In the genomic region with DNA sequence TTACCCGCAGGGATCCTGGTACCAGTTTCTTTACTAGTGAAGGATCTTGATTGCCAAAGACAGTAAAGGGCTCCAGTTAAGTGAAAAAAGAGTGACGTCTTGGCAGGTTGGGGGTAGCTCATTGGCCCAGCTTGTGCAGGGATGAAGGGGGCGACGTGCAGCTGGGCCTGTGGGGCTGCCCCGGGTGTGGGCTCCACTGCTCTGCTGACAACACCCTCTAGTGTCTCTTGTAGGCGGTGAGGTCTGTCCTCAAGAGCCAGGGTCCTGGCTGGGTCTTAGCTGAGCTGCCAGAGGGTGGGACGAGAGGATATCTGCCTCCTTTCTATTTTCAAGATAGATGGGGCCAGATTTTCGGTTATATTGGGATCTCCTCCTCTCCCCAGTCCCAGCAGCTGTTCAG, we compare ENCODE assay signal across 27 cellular contexts. TPM values are rescaled to one million over a fixed set of nuclear protein-coding genes. Genes with fewer than 3 reads are reported as not detected.
"Had no signal": no experiment of that assay in that cellular context is flagged by ENCODE, and none has a peak within 500 bp of the region (broad histone marks: within the 10 kb centered on the region; RNA-seq: fewer than 3 reads in every experiment).

No MANE protein-coding gene starts in this region.

- H3K27ac Mint-ChIP-seq: activated B cell treated with CpG ODN at 0.5 μM for 24 hours; activated CD4-positive, alpha-beta T cell treated with anti-CD3 and anti-CD28 coated beads for 36 hours; activated naive CD8-positive, alpha-beta T cell treated with anti-CD3 and anti-CD28 coated beads for 36 hours; activated T-cell treated with anti-CD3 and anti-CD28 coated beads, Interleukin-2, amount 50 U/mL, for 24 hours; activated T-helper 17 cell treated with anti-CD3 and anti-CD28 coated beads, Interleukin-2, amount 50 U/mL, for 72 hours; mesothelial cell of epicardium; natural killer cell; progenitor cell of endocrine pancreas; type B pancreatic cell had no signal

- H3K4me1 ChIP-seq: gastrocnemius medialis, heart left ventricle, left lung, sigmoid colon, vagina had no signal

- H3K9me3 ChIP-seq: esophagus squamous epithelium, gastrocnemius medialis, heart left ventricle, left lung, sigmoid colon, thoracic aorta, vagina had no signal

- H3K27ac ChIP-seq: coronary artery, esophagus squamous epithelium, gastrocnemius medialis, heart left ventricle, left lung, sigmoid colon, thoracic aorta, vagina had no signal

- H3K9me3 Mint-ChIP-seq: activated B cell treated with CpG ODN at 0.5 μM for 24 hours; activated naive CD8-positive, alpha-beta T cell treated with anti-CD3 and anti-CD28 coated beads for 36 hours; activated T-cell treated with anti-CD3 and anti-CD28 coated beads, Interleukin-2, amount 50 U/mL, for 24 hours; activated T-helper 17 cell treated with anti-CD3 and anti-CD28 coated beads, Interleukin-2, amount 50 U/mL, for 72 hours; mesothelial cell of epicardium; natural killer cell; type B pancreatic cell had no signal

- H3K36me3 Mint-ChIP-seq: activated naive CD8-positive, alpha-beta T cell treated with anti-CD3 and anti-CD28 coated beads for 36 hours; mesothelial cell of epicardium; natural killer cell; type B pancreatic cell had no signal

- H3K4me3 Mint-ChIP-seq: activated B cell treated with CpG ODN at 0.5 μM for 24 hours; activated CD4-positive, alpha-beta T cell treated with anti-CD3 and anti-CD28 coated beads for 36 hours; activated naive CD8-positive, alpha-beta T cell treated with anti-CD3 and anti-CD28 coated beads for 36 hours; activated T-cell treated with anti-CD3 and anti-CD28 coated beads, Interleukin-2, amount 50 U/mL, for 24 hours; activated T-helper 17 cell treated with anti-CD3 and anti-CD28 coated beads, Interleukin-2, amount 50 U/mL, for 72 hours; mesothelial cell of epicardium; natural killer cell; type B pancreatic cell had no signal

- H3K4me1 Mint-ChIP-seq: activated B cell treated with CpG ODN at 0.5 μM for 24 hours; activated CD4-positive, alpha-beta T cell treated with anti-CD3 and anti-CD28 coated beads for 36 hours; activated naive CD8-positive, alpha-beta T cell treated with anti-CD3 and anti-CD28 coated beads for 36 hours; activated T-helper 17 cell treated with anti-CD3 and anti-CD28 coated beads, Interleukin-2, amount 50 U/mL, for 72 hours; mesothelial cell of epicardium; natural killer cell had no signal

- H3K4me3 ChIP-seq: coronary artery, esophagus squamous epithelium, gastrocnemius medialis, heart left ventricle, left lung, sigmoid colon, thoracic aorta, vagina had no signal

- H3K27me3 ChIP-seq: vagina had no signal

- FAIRE-seq: astrocyte, TTC549 had no signal

- H3K36me3 ChIP-seq: esophagus squamous epithelium, gastrocnemius medialis, heart left ventricle, left lung, sigmoid colon, thoracic aorta, vagina had no signal

- DNase-seq: activated B cell treated with CpG ODN at 0.5 μM for 24 hours; activated CD4-positive, alpha-beta T cell treated with anti-CD3 and anti-CD28 coated beads for 36 hours; activated CD4-positive, alpha-beta T cell treated with anti-CD3 and anti-CD28 coated beads, Interleukin-2, amount 50 U/mL, for 4 hours; activated CD8-positive, alpha-beta memory T cell treated with anti-CD3 and anti-CD28 coated beads for 24 hours; activated CD8-positive, alpha-beta memory T cell treated with anti-CD3 and anti-CD28 coated beads, Interleukin-2, amount 50 U/mL, for 4 hours; activated naive CD4-positive, alpha-beta T cell; activated naive CD8-positive, alpha-beta T cell treated with anti-CD3 and anti-CD28 coated beads for 36 hours; activated T-cell treated with anti-CD3 and anti-CD28 coated beads, Interleukin-2, amount 50 U/mL, for 24 hours; esophagus squamous epithelium; gastrocnemius medialis; natural killer cell; retina; sigmoid colon; stimulated activated CD4-positive, alpha-beta T cell treated with anti-CD3 and anti-CD28 coated beads, Interleukin-4, amount 100 ng/mL, for 24 hours; stimulated activated naive CD4-positive, alpha-beta T cell treated with Interleukin-2 at 50 U/mL for 16 hours had no signal

- ATAC-seq: activated CD4-positive, alpha-beta T cell treated with anti-CD3 and anti-CD28 coated beads for 36 hours; activated T-helper 17 cell treated with anti-CD3 and anti-CD28 coated beads, Interleukin-2, amount 50 U/mL, for 72 hours; gastrocnemius medialis; heart left ventricle; left lung; natural killer cell had no signal

RNA-seq across cellular contexts. Expression of a gene that starts 6.1 kb away (rescaled TPM):
- total RNA-seq: activated T-helper 17 cell treated with anti-CD3 and anti-CD28 coated beads, Interleukin-2, amount 50 U/mL, for 72 hours; T-helper 2 cell treated with Interferon-gamma antibody and Interleukin-4, amounts not matched to agents 100 ng/mL and 5 ng/mL, for 36 hours had no signal
